In genomic region chr12:103884316-103884715, GRCh38 we compare ENCODE assay signal across 8 cellular contexts. TPM values are rescaled to one million over a fixed set of nuclear protein-coding genes. Genes with fewer than 3 reads are reported as not detected.
A peak's percentile ranks its signal among the peaks of the same experiment; 100 is the strongest.
DNase-seq lines count a peak whose midpoint lies in the region; ATAC-seq, FAIRE-seq and TF ChIP-seq lines count a peak whose summit lies in the region.

No MANE protein-coding gene starts in this region.

- TF ChIP-seq CTCF in AG04449 (IDR thresholded peaks at IDR 0.05; ENCODE audit: insufficient read depth, low read length, missing control alignments) (peak; percentile 38), adrenal gland (IDR thresholded peaks at IDR 0.05) (peak; percentile 11 to 59 (median 48)), left lung (IDR thresholded peaks at IDR 0.05) (no peak)

- no peak overlapping the region for H3K27ac ChIP-seq in adrenal gland
- H3K27ac ChIP-seq in left lung = no peak overlapping the region

- no peak for FAIRE-seq in urothelium cell line (lab: Jason Lieb, UNC)

- CTCF ChIA-PET in AG04449 (lab: Yijun Ruan, JAX) = interaction anchor here (0.6 to 6.7 kb wide), 40 partner anchors 8 to 237 kb away, joined by 3 to 78 read pairs (median 4); partner anchors contain the start of genes GLT8D2, HCFC2, HSP90B1 and TDG

- POLR2A ChIA-PET in AG04449 (lab: Yijun Ruan, JAX) = no interaction called here

- H3K4me1 ChIP-seq in adrenal gland (replicated peaks in 1 of 2) = no peaks in the 10 kb centered on the region
- H3K4me1 ChIP-seq in left lung = no peaks in the 10 kb centered on the region

- no peaks in the 10 kb centered on the region for H3K9me3 ChIP-seq in adrenal gland (replicated peaks in 1 of 3)
- H3K9me3 ChIP-seq in left lung = no peaks in the 10 kb centered on the region

- H3K27me3 ChIP-seq in adrenal gland (no peaks in the 10 kb centered on the region), left lung (no peaks in the 10 kb centered on the region)

- DNase-seq in AG04449 (ENCODE audit: low read depth, low spot score) = no peak
- peak; percentile 13 for DNase-seq in GF-D8 (lab: John Stamatoyannopoulos, UW)
- DNase-seq in NCI-H524 treated with DMSO at 0.1 percent for 48 hours (lab: John Stamatoyannopoulos, UW) = peak; percentile 34
- DNase-seq in adrenal gland = peak; percentile 20 to 60 (median 45)
- no peak for DNase-seq in left lung
- no peak for DNase-seq in HK-2 (ENCODE audit: unreplicated experiment)
- no peak for DNase-seq in urothelium cell line (ENCODE audit: low spot score)

- H3K4me3 ChIP-seq in AG04449 (ENCODE audit: low read depth, low read length) = peak overlapping the region; percentile 24
- H3K4me3 ChIP-seq in adrenal gland = no peak overlapping the region
- no peak overlapping the region for H3K4me3 ChIP-seq in left lung

- no peak for TF ChIP-seq POLR2A in adrenal gland (IDR thresholded peaks at IDR 0.05)

- H3K36me3 ChIP-seq in adrenal gland (replicated peaks in 1 of 2) = no peaks in the 10 kb centered on the region
- no peaks in the 10 kb centered on the region for H3K36me3 ChIP-seq in left lung

- intact Hi-C loops in adrenal gland (cut with DNase I) (no loop called here), left lung (cut with DNase I) (no loop called here)

- 15 to 33% (median 24%) methylated on average over 4 of the region's 4 CpGs for WGBS in adrenal gland, 4 donors

- ATAC-seq in left lung (peak; percentile 58), HG02610 (IDR thresholded peaks at IDR 0.05; ENCODE audit: unreplicated experiment) (no peak)

RNA-seq across cellular contexts. Expression of gene NT5DC3, which starts 43.3 kb away (rescaled TPM):
- 10 to 100 TPM in 4 of 8 donors, 1 to 10 TPM in 4; 4.8 to 13.1 (median 8.9) TPM for total RNA-seq in adrenal gland
- 1 to 10 TPM; 4.1 to 5.4 (median 4.2) TPM for polyA plus RNA-seq in adrenal gland
- total RNA-seq in left lung = 1 to 10 TPM; 7.5 to 8.9 TPM

RNA-seq across cellular contexts. Expression of gene HSP90B1, which starts 45.9 kb away (rescaled TPM):
- total RNA-seq in adrenal gland = 1,000 to 10,000 TPM in 1 of 8 donors, 100 to 1,000 TPM in 7; 241 to 1,575 (median 506) TPM
- 1,000 to 10,000 TPM in 1 of 3 donors, 100 to 1,000 TPM in 2; 287 to 1,629 (median 551) TPM for polyA plus RNA-seq in adrenal gland
- total RNA-seq in left lung = 1,000 to 10,000 TPM in 1 of 2 donors, 100 to 1,000 TPM in 1; 751 to 1,097 TPM

Comparison
In these comparisons a context has a peak if more than half of its experiments do, and no peak if none do; other contexts are left out.
1. DNase-seq: peak in GF-D8 (single experiment), NCI-H524 treated with DMSO at 0.1 percent for 48 hours (single experiment) and adrenal gland (7 of 7); none in AG04449 (single experiment), left lung (0 of 2), HK-2 (single experiment) and urothelium cell line (single experiment).
2. CTCF ChIP-seq: peak in AG04449 (single experiment) and adrenal gland (6 of 6); none in left lung (0 of 2).